ENCODE assay signal across 11 cellular contexts in the genomic region with DNA sequence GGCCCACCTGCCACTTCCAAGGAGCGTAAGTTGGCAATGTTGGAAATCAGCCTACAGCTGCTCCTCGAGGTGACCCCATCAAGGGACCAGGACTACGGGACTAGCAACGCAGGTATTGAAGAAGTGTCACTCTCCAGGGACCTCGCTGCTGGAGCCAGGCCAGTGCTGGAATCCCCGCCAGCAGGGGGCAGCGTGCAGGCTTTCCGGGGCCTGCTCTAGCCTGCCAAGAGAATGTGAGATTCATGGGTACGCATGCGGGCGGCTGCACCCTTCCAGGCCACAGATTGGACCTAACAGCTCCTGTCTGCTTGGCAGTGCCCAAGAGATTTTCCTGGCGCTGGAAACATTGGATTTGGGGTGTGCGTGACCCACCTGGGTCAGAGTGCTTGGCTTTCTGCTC.
DNase-seq lines count a peak whose midpoint lies in the region; ATAC-seq and TF ChIP-seq lines count a peak whose summit lies in the region.
"Had no signal": no experiment of that assay in that cellular context is flagged by ENCODE, and none has a peak within 500 bp of the region (broad histone marks: within the 10 kb centered on the region; RNA-seq: fewer than 3 reads in every experiment).

No MANE protein-coding gene starts in this region.

- intact Hi-C loops in aorta (cut with DNase I) = no loop called here
- intact Hi-C loops in sigmoid colon (cut with DNase I) = no loop called here

- H3K27ac ChIP-seq in aorta (ENCODE audit: low read depth in 1 of 2, low read length in 2 of 2) = no peak overlapping the region
- H3K27ac ChIP-seq in sigmoid colon = no peak overlapping the region
- H3K27ac ChIP-seq: neutrophil had no signal

- ATAC-seq in SK-N-SH treated with all-trans-retinoic acid at 6 μM for 48 hours (0 out of 3 replicates have a peak, but pooled peaks have one; percentile 18), aorta (ENCODE audit: low FRiP score) (no peak)

- WGBS in aorta, 2 donors = 77 to 84% methylated on average over 13 of the region's 13 CpGs
- WGBS in sigmoid colon, 2 donors = 73 to 81% methylated on average over 13 of the region's 13 CpGs

- CTCF ChIA-PET in AG04449 (lab: Yijun Ruan, JAX) = interaction anchor here (1.5 to 1.6 kb wide), 2 partner anchors 23 to 636 kb away, joined by 3 to 4 read pairs; no protein-coding TSS in a partner anchor

- TF ChIP-seq POLR2A in sigmoid colon (IDR thresholded peaks at IDR 0.05) = no peak

- H3K4me1 ChIP-seq in aorta (ENCODE audit: control insufficient read depth in 1 of 2, insufficient read depth in 2 of 2, low read length in 2 of 2) (no peaks in the 10 kb centered on the region), sigmoid colon (no peaks in the 10 kb centered on the region)

- H3K4me3 ChIP-seq in AG04449 (ENCODE audit: low read depth, low read length) (no peak overlapping the region), GM12865 (ENCODE audit: low read depth, low read length) (no peak overlapping the region), aorta (ENCODE audit: low read length in 2 of 2) (no peak overlapping the region), sigmoid colon (no peak overlapping the region)

- no peaks in the 10 kb centered on the region for H3K9me3 ChIP-seq in aorta (ENCODE audit: control insufficient read depth, low read length)
- H3K9me3 ChIP-seq in sigmoid colon = no peaks in the 10 kb centered on the region
- H3K9me3 ChIP-seq: neutrophil had no signal

- DNase-seq in AG04449 (ENCODE audit: low read depth, low spot score) = no peak
- peak; percentile 24 for DNase-seq in GM12865 (ENCODE audit: low read depth)
- DNase-seq in iPS-NIHi11 (ENCODE audit: low spot score) = peak; percentile 60
- no peak for DNase-seq in kidney tubule cell (ENCODE audit: low spot score)
- no peak for DNase-seq in aorta
- no peak for DNase-seq in cortex of kidney (lab: John Stamatoyannopoulos, UW)
- no peak for DNase-seq in sigmoid colon
- DNase-seq: hypothalamus, NCI-H510A had no signal

- no peaks in the 10 kb centered on the region for H3K36me3 ChIP-seq in aorta (ENCODE audit: control insufficient read depth in 1 of 2, insufficient read depth in 2 of 2, low read length in 1 of 2)
- H3K36me3 ChIP-seq in sigmoid colon = no peaks in the 10 kb centered on the region
- H3K36me3 ChIP-seq: neutrophil had no signal

- no peak for TF ChIP-seq EP300 in sigmoid colon (IDR thresholded peaks at IDR 0.05)

- H3K27me3 ChIP-seq in aorta (ENCODE audit: control insufficient read depth in 1 of 2, insufficient read depth in 2 of 2, low read length in 1 of 2) = no peaks in the 10 kb centered on the region
- H3K27me3 ChIP-seq in sigmoid colon = no peaks in the 10 kb centered on the region
- H3K27me3 ChIP-seq: neutrophil had no signal

- POLR2A ChIA-PET in AG04449 (lab: Yijun Ruan, JAX) = no interaction called here

- TF ChIP-seq CTCF in AG04449 (IDR thresholded peaks at IDR 0.05; ENCODE audit: insufficient read depth, low read length, missing control alignments) (peak; percentile 16), GM12865 (IDR thresholded peaks at IDR 0.05; ENCODE audit: insufficient read depth, low read depth, low read length, missing control alignments) (peak; percentile 43), sigmoid colon (IDR thresholded peaks at IDR 0.05) (no peak)

TF ChIP-seq in SK-N-SH treated with all-trans-retinoic acid at 6 μM for 48 hours, 23 proteins besides CTCF, POLR2A, EP300 and RAD21 (continues in another document):
- no peak for TF ChIP-seq ZNF8 (CRISPR knock-in tag; IDR thresholded peaks at IDR 0.05)
- TF ChIP-seq PPARA (CRISPR knock-in tag; IDR thresholded peaks at IDR 0.05; ENCODE audit: borderline replicate concordance) = no peak
- no peak for TF ChIP-seq TOX (CRISPR knock-in tag; IDR thresholded peaks at IDR 0.05; ENCODE audit: borderline replicate concordance)
- TF ChIP-seq GLIS3 (CRISPR knock-in tag; IDR thresholded peaks at IDR 0.05) = no peak
- TF ChIP-seq ARNTL (CRISPR knock-in tag; IDR thresholded peaks at IDR 0.05; ENCODE audit: borderline replicate concordance, low read depth) = no peak
- TF ChIP-seq PATZ1 (CRISPR knock-in tag; IDR thresholded peaks at IDR 0.05; ENCODE audit: borderline replicate concordance) = no peak
- TF ChIP-seq, protein P1, sequence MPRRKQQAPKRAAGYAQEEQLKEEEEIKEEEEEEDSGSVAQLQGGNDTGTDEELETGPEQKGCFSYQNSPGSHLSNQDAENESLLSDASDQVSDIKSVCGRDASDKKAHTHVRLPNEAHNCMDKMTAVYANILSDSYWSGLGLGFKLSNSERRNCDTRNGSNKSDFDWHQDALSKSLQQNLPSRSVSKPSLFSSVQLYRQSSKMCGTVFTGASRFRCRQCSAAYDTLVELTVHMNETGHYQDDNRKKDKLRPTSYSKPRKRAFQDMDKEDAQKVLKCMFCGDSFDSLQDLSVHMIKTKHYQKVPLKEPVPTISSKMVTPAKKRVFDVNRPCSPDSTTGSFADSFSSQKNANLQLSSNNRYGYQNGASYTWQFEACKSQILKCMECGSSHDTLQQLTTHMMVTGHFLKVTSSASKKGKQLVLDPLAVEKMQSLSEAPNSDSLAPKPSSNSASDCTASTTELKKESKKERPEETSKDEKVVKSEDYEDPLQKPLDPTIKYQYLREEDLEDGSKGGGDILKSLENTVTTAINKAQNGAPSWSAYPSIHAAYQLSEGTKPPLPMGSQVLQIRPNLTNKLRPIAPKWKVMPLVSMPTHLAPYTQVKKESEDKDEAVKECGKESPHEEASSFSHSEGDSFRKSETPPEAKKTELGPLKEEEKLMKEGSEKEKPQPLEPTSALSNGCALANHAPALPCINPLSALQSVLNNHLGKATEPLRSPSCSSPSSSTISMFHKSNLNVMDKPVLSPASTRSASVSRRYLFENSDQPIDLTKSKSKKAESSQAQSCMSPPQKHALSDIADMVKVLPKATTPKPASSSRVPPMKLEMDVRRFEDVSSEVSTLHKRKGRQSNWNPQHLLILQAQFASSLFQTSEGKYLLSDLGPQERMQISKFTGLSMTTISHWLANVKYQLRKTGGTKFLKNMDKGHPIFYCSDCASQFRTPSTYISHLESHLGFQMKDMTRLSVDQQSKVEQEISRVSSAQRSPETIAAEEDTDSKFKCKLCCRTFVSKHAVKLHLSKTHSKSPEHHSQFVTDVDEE (CRISPR knock-in tag; IDR thresholded peaks at IDR 0.05) = no peak
- TF ChIP-seq ZFP30 (CRISPR knock-in tag; IDR thresholded peaks at IDR 0.05) = no peak
- no peak for TF ChIP-seq ISL1 (CRISPR knock-in tag; IDR thresholded peaks at IDR 0.05)
- TF ChIP-seq ZC3H10 (CRISPR knock-in tag; IDR thresholded peaks at IDR 0.05) = no peak
- TF ChIP-seq ZNF70 (CRISPR knock-in tag; IDR thresholded peaks at IDR 0.05) = no peak
- TF ChIP-seq ZFP3 (CRISPR knock-in tag; IDR thresholded peaks at IDR 0.05) = no peak
- no peak for TF ChIP-seq SNAI2 (CRISPR knock-in tag; IDR thresholded peaks at IDR 0.05)
- TF ChIP-seq, protein P2, sequence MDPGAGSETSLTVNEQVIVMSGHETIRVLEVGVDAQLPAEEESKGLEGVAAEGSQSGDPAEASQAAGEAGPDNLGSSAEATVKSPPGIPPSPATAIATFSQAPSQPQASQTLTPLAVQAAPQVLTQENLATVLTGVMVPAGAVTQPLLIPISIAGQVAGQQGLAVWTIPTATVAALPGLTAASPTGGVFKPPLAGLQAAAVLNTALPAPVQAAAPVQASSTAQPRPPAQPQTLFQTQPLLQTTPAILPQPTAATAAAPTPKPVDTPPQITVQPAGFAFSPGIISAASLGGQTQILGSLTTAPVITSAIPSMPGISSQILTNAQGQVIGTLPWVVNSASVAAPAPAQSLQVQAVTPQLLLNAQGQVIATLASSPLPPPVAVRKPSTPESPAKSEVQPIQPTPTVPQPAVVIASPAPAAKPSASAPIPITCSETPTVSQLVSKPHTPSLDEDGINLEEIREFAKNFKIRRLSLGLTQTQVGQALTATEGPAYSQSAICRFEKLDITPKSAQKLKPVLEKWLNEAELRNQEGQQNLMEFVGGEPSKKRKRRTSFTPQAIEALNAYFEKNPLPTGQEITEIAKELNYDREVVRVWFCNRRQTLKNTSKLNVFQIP (CRISPR knock-in tag; IDR thresholded peaks at IDR 0.05; ENCODE audit: borderline replicate concordance, low read depth) = no peak
- TF ChIP-seq BACH2 (CRISPR knock-in tag; IDR thresholded peaks at IDR 0.05; ENCODE audit: borderline replicate concordance) = no peak
- no peak for TF ChIP-seq CREB5 (CRISPR knock-in tag; IDR thresholded peaks at IDR 0.05; ENCODE audit: low read depth)

Comparison
In these comparisons a context has a peak if more than half of its experiments do, and no peak if none do; other contexts are left out.
1. DNase-seq: peak in GM12865 (single experiment) and iPS-NIHi11 (single experiment); none in AG04449 (single experiment), kidney tubule cell (single experiment), aorta (0 of 2), cortex of kidney (single experiment) and sigmoid colon (single experiment).
2. CTCF ChIP-seq: peak in AG04449 (single experiment) and GM12865 (single experiment); none in sigmoid colon (0 of 4).